In genomic region chr1:205061665-205062069, GRCh38 we compare ENCODE assay signal across 8 cellular contexts. TPM values are rescaled to one million over a fixed set of nuclear protein-coding genes. Genes with fewer than 3 reads are reported as not detected.
DNase-seq lines count a peak whose midpoint lies in the region; ATAC-seq, FAIRE-seq and TF ChIP-seq lines count a peak whose summit lies in the region.

No MANE protein-coding gene starts in this region.

- WGBS in stomach, 5 donors, result 24 to 41% (median 30%) methylated on average over 13 of the region's 13 CpGs

- TF ChIP-seq CTCF in D721Med (IDR thresholded peaks at IDR 0.05; ENCODE audit: insufficient read depth, missing control alignments), result peak; percentile 100
- peak; percentile 93 for TF ChIP-seq CTCF in fibroblast of pulmonary artery (IDR thresholded peaks at IDR 0.05; ENCODE audit: low read length, missing control alignments)
- TF ChIP-seq CTCF in neural progenitor cell (IDR thresholded peaks at IDR 0.05), result peak; percentile 97
- peak in 5 of 7 experiments; percentile 65 to 84 (median 72) for TF ChIP-seq CTCF in stomach (IDR thresholded peaks at IDR 0.05)

- peak; percentile 67 for FAIRE-seq in D721Med (lab: Jason Lieb, UNC)
- no peak for FAIRE-seq in RCC 7860 (lab: Jason Lieb, UNC)

- H3K36me3 ChIP-seq in neural progenitor cell (no peaks in the 10 kb centered on the region), stomach (no peaks in the 10 kb centered on the region)

- H3K27me3 ChIP-seq in neural progenitor cell (no peaks in the 10 kb centered on the region), stomach (peaks cover 0 to 10% (median 0%) of the 10 kb centered on the region in 3 donors)

- H3K4me3 ChIP-seq in fibroblast of pulmonary artery (replicated peaks; ENCODE audit: low read depth, low read length) (no peak overlapping the region), neural progenitor cell (no peak overlapping the region), stomach (no peak overlapping the region)

- no peak for TF ChIP-seq EP300 in stomach (IDR thresholded peaks at IDR 0.05)

- H3K27ac ChIP-seq in neural progenitor cell (no peak overlapping the region), stomach (no peak overlapping the region)

- no peaks in the 10 kb centered on the region for H3K36me3 Mint-ChIP-seq in neural progenitor cell

- no peaks in the 10 kb centered on the region for H3K9me3 Mint-ChIP-seq in neural progenitor cell

- H2AFZ ChIP-seq in neural progenitor cell (replicated peaks), result peak overlapping the region; percentile 46

- ATAC-seq in HG03175 (IDR thresholded peaks at IDR 0.05; ENCODE audit: unreplicated experiment), result no peak

- intact Hi-C loops in stomach (cut with DNase I; ENCODE audit: low total_unique reads), result no loop called here

- no peaks in the 10 kb centered on the region for H3K9me3 ChIP-seq in neural progenitor cell (ENCODE audit: low read depth)
- no peaks in the 10 kb centered on the region for H3K9me3 ChIP-seq in stomach

- H3K4me1 Mint-ChIP-seq in neural progenitor cell, result peaks cover 23% of the 10 kb centered on the region

- no peaks in the 10 kb centered on the region for H4K20me1 ChIP-seq in neural progenitor cell (ENCODE audit: low read depth)

- no peak overlapping the region for H3K9ac ChIP-seq in neural progenitor cell

- H3K4me2 ChIP-seq in neural progenitor cell, result peak overlapping the region; percentile 19

- H3F3A ChIP-seq in neural progenitor cell (ENCODE audit: low read depth), result peaks cover under 1% of the 10 kb centered on the region

- no peak overlapping the region for H3K4me3 Mint-ChIP-seq in neural progenitor cell

- DNase-seq in D721Med (ENCODE audit: insufficient read length, low spot score) (peak; percentile 99), LHCN-M2 (ENCODE audit: low read depth) (peak; percentile 42), RCC 7860 (ENCODE audit: low spot score) (peak; percentile 50), activated T-helper 1 cell treated with Interleukin-2 at 50 U/mL for 16 hours (ENCODE audit: low read depth) (peak; percentile 35), fibroblast of pulmonary artery (ENCODE audit: low read depth) (peak; percentile 62), neural progenitor cell (ENCODE audit: low spot score) (peak; percentile 89), stomach (peak; percentile 72)

- peaks cover 4% of the 10 kb centered on the region for H3K4me1 ChIP-seq in neural progenitor cell
- peaks cover 0 to 8% (median 3%) of the 10 kb centered on the region in 4 donors for H3K4me1 ChIP-seq in stomach

- peaks cover 18% of the 10 kb centered on the region for H3K27me3 Mint-ChIP-seq in neural progenitor cell (ENCODE audit: insufficient read depth, low read depth)

- TF ChIP-seq POLR2A in stomach (IDR thresholded peaks at IDR 0.05), result no peak

- H3K79me2 ChIP-seq in neural progenitor cell (ENCODE audit: low read depth), result no peaks in the 10 kb centered on the region

- peak overlapping the region; percentile 53 for H3K27ac Mint-ChIP-seq in neural progenitor cell

RNA-seq across cellular contexts. Expression of gene CNTN2, which starts 18.7 kb away (rescaled TPM):
- total RNA-seq in LHCN-M2 (2014; rRNA removed) (not detected in 2 replicates), neural progenitor cell (ENCODE audit: low replicate concordance) (8.4 and 12.8 TPM in 2 replicates), stomach (1 to 10 TPM in 2 of 5 donors, under 1 TPM in 1, not detected in 2; 0.58 to 2.2 (median 1.3) TPM)
- polyA plus RNA-seq in LHCN-M2 (2012), result 0.02 TPM
- polyA plus RNA-seq in stomach, result under 1 TPM in 2 of 3 donors, not detected in 1; 0.12 to 0.20 TPM

RNA-seq across cellular contexts. Expression of gene TMEM81, which starts 22.6 kb away (rescaled TPM):
- total RNA-seq in LHCN-M2 (2014; rRNA removed), result 1.4 and 2.2 TPM in 2 replicates
- polyA plus RNA-seq in LHCN-M2 (2012), result 1.3 TPM
- total RNA-seq in neural progenitor cell (ENCODE audit: low replicate concordance), result 2.1 and 3.3 TPM in 2 replicates
- 10 to 100 TPM in 1 of 5 donors, 1 to 10 TPM in 1, not detected in 3; 1.3 to 10.3 TPM for total RNA-seq in stomach
- 1 to 10 TPM in 2 of 3 donors, not detected in 1; 1.1 to 2.3 TPM for polyA plus RNA-seq in stomach

Comparison
In these comparisons a context has a peak if more than half of its experiments do, and no peak if none do; other contexts are left out.
1. DNase-seq: peak in every context shown above with its lines; median percentile 99 in D721Med; 89 in neural progenitor cell; 72 in stomach; 62 in fibroblast of pulmonary artery; 50 in RCC 7860; 42 in LHCN-M2; 35 in activated T-helper 1 cell treated with Interleukin-2 at 50 U/mL for 16 hours.